23 cellular contexts compared by ENCODE assay signal in genomic region chr17:9225305-9226101, GRCh38.
A peak's percentile ranks its signal among the peaks of the same experiment; 100 is the strongest.
DNase-seq lines count a peak whose midpoint lies in the region; ATAC-seq and TF ChIP-seq lines count a peak whose summit lies in the region.
"Had no signal": no experiment of that assay in that cellular context is flagged by ENCODE, and none has a peak within 500 bp of the region (broad histone marks: within the 10 kb centered on the region; RNA-seq: fewer than 3 reads in every experiment).

No MANE protein-coding gene starts in this region.

- H3K9ac ChIP-seq in neural cell (ENCODE audit: low read length) (no peak overlapping the region), Karpas-422 (ENCODE audit: low read length) (no peak overlapping the region)

- no peaks in the 10 kb centered on the region for H3K4me1 ChIP-seq in Karpas-422 (ENCODE audit: low read length)
- H3K4me1 ChIP-seq: breast epithelium, left lung had no signal

- no peaks in the 10 kb centered on the region for H3K9me3 Mint-ChIP-seq in stimulated activated naive CD8-positive, alpha-beta T cell treated with anti-CD3 and anti-CD28 coated beads, Interleukin-15, amount 100 ng/mL, for 72 hours
- H3K9me3 Mint-ChIP-seq: activated CD4-positive, alpha-beta T cell treated with anti-CD3 and anti-CD28 coated beads, Interleukin-2, amount 10 ng/mL, durations not matched to agents 7 days and 5 days; CD4-positive, alpha-beta T cell; T-cell had no signal

- peak; percentile 19 for ATAC-seq in stimulated activated naive CD8-positive, alpha-beta T cell treated with anti-CD3 and anti-CD28 coated beads, Interleukin-15, amount 100 ng/mL, for 72 hours
- ATAC-seq in stimulated activated naive CD8-positive, alpha-beta T cell treated with anti-CD3 and anti-CD28 coated beads, Interleukin-15, Interleukin-2, amounts not matched to agents 100 U/mL and 50 U/mL, for 24 hours, result no peak
- ATAC-seq in esophagus mucosa, result peak; percentile 43
- ATAC-seq: left lung, T-cell had no signal

- no peak for TF ChIP-seq RAD21 in neural cell (conservative IDR thresholded peaks at IDR 0.05)

- no peak for TF ChIP-seq EP300 in neural cell (conservative IDR thresholded peaks at IDR 0.05; ENCODE audit: poor library complexity, severe bottlenecking)

- no peaks in the 10 kb centered on the region for H3K79me2 ChIP-seq in neural cell (replicated peaks; ENCODE audit: insufficient read depth, low read length)
- no peaks in the 10 kb centered on the region for H3K79me2 ChIP-seq in Karpas-422 (ENCODE audit: low read length)

- no peak overlapping the region for H3K4me3 Mint-ChIP-seq in stimulated activated naive CD8-positive, alpha-beta T cell treated with anti-CD3 and anti-CD28 coated beads, Interleukin-15, amount 100 ng/mL, for 72 hours
- H3K4me3 Mint-ChIP-seq: activated CD4-positive, alpha-beta T cell treated with anti-CD3 and anti-CD28 coated beads, Interleukin-2, amount 10 ng/mL, durations not matched to agents 7 days and 5 days; T-cell had no signal

- no peaks in the 10 kb centered on the region for H3K27me3 Mint-ChIP-seq in stimulated activated naive CD8-positive, alpha-beta T cell treated with anti-CD3 and anti-CD28 coated beads, Interleukin-15, amount 100 ng/mL, for 72 hours
- H3K27me3 Mint-ChIP-seq: activated CD4-positive, alpha-beta T cell treated with anti-CD3 and anti-CD28 coated beads, Interleukin-2, amount 10 ng/mL, durations not matched to agents 7 days and 5 days; CD4-positive, alpha-beta T cell; T-cell had no signal

- no peaks in the 10 kb centered on the region for H3K4me1 Mint-ChIP-seq in stimulated activated naive CD8-positive, alpha-beta T cell treated with anti-CD3 and anti-CD28 coated beads, Interleukin-15, amount 100 ng/mL, for 72 hours

- H3K27ac Mint-ChIP-seq in stimulated activated naive CD8-positive, alpha-beta T cell treated with anti-CD3 and anti-CD28 coated beads, Interleukin-15, amount 100 ng/mL, for 72 hours, result no peak overlapping the region
- H3K27ac Mint-ChIP-seq: activated CD4-positive, alpha-beta T cell treated with anti-CD3 and anti-CD28 coated beads, Interleukin-2, amount 10 ng/mL, durations not matched to agents 7 days and 5 days; CD4-positive, alpha-beta T cell; T-cell had no signal

- H3K9me2 ChIP-seq in neural cell (ENCODE audit: insufficient read depth, low read length), result no peaks in the 10 kb centered on the region
- no peaks in the 10 kb centered on the region for H3K9me2 ChIP-seq in Karpas-422 (replicated peaks; ENCODE audit: insufficient read depth, low read length)

- H3K4me3 ChIP-seq in neural cell (ENCODE audit: low read length) (no peak overlapping the region), Karpas-422 (ENCODE audit: low read length) (no peak overlapping the region)
- H3K4me3 ChIP-seq: breast epithelium, left lung had no signal

- H2AFZ ChIP-seq in neural cell (ENCODE audit: low read depth, low read length) (no peak overlapping the region), Karpas-422 (ENCODE audit: low read length) (no peak overlapping the region)

- H3K9me3 ChIP-seq in neural cell (ENCODE audit: low read length), result no peaks in the 10 kb centered on the region
- no peaks in the 10 kb centered on the region for H3K9me3 ChIP-seq in Karpas-422 (ENCODE audit: low read length)
- H3K9me3 ChIP-seq: breast epithelium, left lung, neutrophil had no signal

- no peak overlapping the region for H3K27ac ChIP-seq in neural cell (ENCODE audit: low read length)
- no peak overlapping the region for H3K27ac ChIP-seq in Karpas-422 (ENCODE audit: low read length)
- H3K27ac ChIP-seq: breast epithelium, left lung, neutrophil had no signal

- H3K36me3 ChIP-seq in neural cell (ENCODE audit: insufficient read depth, low read length) (no peaks in the 10 kb centered on the region), Karpas-422 (ENCODE audit: insufficient read depth, low read length) (no peaks in the 10 kb centered on the region)
- H3K36me3 ChIP-seq: breast epithelium, left lung, neutrophil had no signal

- DNase-seq in stimulated activated naive CD8-positive, alpha-beta T cell treated with anti-CD3 and anti-CD28 coated beads, Interleukin-15, amount 100 ng/mL, for 72 hours, result no peak
- DNase-seq in stimulated activated naive CD8-positive, alpha-beta T cell treated with anti-CD3 and anti-CD28 coated beads, Interleukin-15, Interleukin-2, amounts not matched to agents 100 U/mL and 50 U/mL, for 24 hours, result no peak
- no peak for DNase-seq in Karpas-422
- no peak for DNase-seq in NCI-H82 (lab: John Stamatoyannopoulos, UW)
- DNase-seq in cortex of kidney (lab: John Stamatoyannopoulos, UW), result no peak
- no peak for DNase-seq in activated gamma-delta T cell (lab: John Stamatoyannopoulos, UW)
- DNase-seq: activated CD4-positive, alpha-beta T cell treated with anti-CD3 and anti-CD28 coated beads, Interleukin-2, amount 10 ng/mL, durations not matched to agents 7 days and 5 days; activated CD8-positive, alpha-beta memory T cell treated with anti-CD3 and anti-CD28 coated beads, Interleukin-2, amount 50 U/mL, for 48 hours; activated effector memory CD4-positive, alpha-beta T cell treated with Interleukin-2 at 50 U/mL for 16 hours; CD4-positive, alpha-beta T cell; DMS 273 treated with DMSO at 0.1 percent for 48 hours; erythroblast; IMR-90; NCI-H146; NCI-H2171; NCI-H526 treated with DMSO at 0.1 percent for 48 hours; SHP77 treated with DMSO at 0.1 percent for 48 hours; T-cell had no signal

- H3F3A ChIP-seq in neural cell (ENCODE audit: insufficient read depth, low read length, poor library complexity, severe bottlenecking), result no peaks in the 10 kb centered on the region

- no peaks in the 10 kb centered on the region for H3K27me3 ChIP-seq in neural cell (ENCODE audit: insufficient read depth, low read depth, low read length)
- no peaks in the 10 kb centered on the region for H3K27me3 ChIP-seq in Karpas-422 (ENCODE audit: low read length)
- H3K27me3 ChIP-seq: breast epithelium had no signal

- H4K20me1 ChIP-seq in neural cell (ENCODE audit: insufficient read depth), result no peaks in the 10 kb centered on the region
- H4K20me1 ChIP-seq in Karpas-422 (ENCODE audit: insufficient read depth, low read depth, low read length), result no peaks in the 10 kb centered on the region

- TF ChIP-seq CTCF in neural cell (IDR thresholded peaks at IDR 0.05; ENCODE audit: poor library complexity, severe bottlenecking), result peak; percentile 12

- H3K4me2 ChIP-seq in neural cell (ENCODE audit: low read length) (no peak overlapping the region), Karpas-422 (ENCODE audit: low read depth, low read length, poor library complexity, severe bottlenecking) (no peak overlapping the region)

TF ChIP-seq in neural cell, 6 proteins besides CTCF, POLR2A, EP300 and RAD21:
- TF ChIP-seq POLR2AphosphoS5 (IDR thresholded peaks at IDR 0.05) (no peak), TAF1 (IDR thresholded peaks at IDR 0.05; ENCODE audit: low read depth) (no peak)
